ENCODE assay signal across 20 cellular contexts in genomic region chr18:77074431-77074830, GRCh38. TPM values are rescaled to one million over a fixed set of nuclear protein-coding genes. Genes with fewer than 3 reads are reported as not detected.
A peak's percentile ranks its signal among the peaks of the same experiment; 100 is the strongest.
DNase-seq lines count a peak whose midpoint lies in the region; ATAC-seq and TF ChIP-seq lines count a peak whose summit lies in the region.
"Had no signal": no experiment of that assay in that cellular context is flagged by ENCODE, and none has a peak within 500 bp of the region (broad histone marks: within the 10 kb centered on the region; RNA-seq: fewer than 3 reads in every experiment).

No MANE protein-coding gene starts in this region.

- peak overlapping the region in 1 of 2 donors; percentile 66 for H3K4me3 Mint-ChIP-seq in activated T-cell treated with anti-CD3 and anti-CD28 coated beads, Interleukin-2, amount 50 U/mL, for 72 hours
- H3K4me3 Mint-ChIP-seq in T-cell (peak overlapping the region in 2 of 3 donors; percentile 18 to 54), endothelial cell (ENCODE audit: unreplicated experiment) (no peak overlapping the region)
- H3K4me3 Mint-ChIP-seq: HFFc6 had no signal

- H3K4me1 ChIP-seq in skeletal muscle tissue (ENCODE audit: control insufficient read depth in 3 of 3, insufficient read depth in 3 of 3, low read length in 3 of 3), result peaks cover 50 to 60% (median 55%) of the 10 kb centered on the region in 3 donors
- no peaks in the 10 kb centered on the region for H3K4me1 ChIP-seq in mucosa of descending colon (ENCODE audit: low read depth)

- H3K36me3 Mint-ChIP-seq in activated T-cell treated with anti-CD3 and anti-CD28 coated beads, Interleukin-2, amount 50 U/mL, for 72 hours (ENCODE audit: insufficient read depth in 2 of 2), result peaks cover 6 to 7% of the 10 kb centered on the region in 2 donors
- peaks cover 46% of the 10 kb centered on the region for H3K36me3 Mint-ChIP-seq in T-cell
- H3K36me3 Mint-ChIP-seq in endothelial cell (ENCODE audit: low read depth, unreplicated experiment), result peaks cover 5% of the 10 kb centered on the region

- no peaks in the 10 kb centered on the region for H3K9me3 ChIP-seq in skeletal muscle tissue (ENCODE audit: control insufficient read depth in 3 of 3, low read length in 3 of 3)
- no peaks in the 10 kb centered on the region for H3K9me3 ChIP-seq in mucosa of descending colon
- H3K9me3 ChIP-seq: heart right ventricle had no signal

- intact Hi-C loops in mucosa of descending colon (cut with DNase I, micrococcal nuclease), result no loop called here

- peaks cover 0 to 5% (median 0%) of the 10 kb centered on the region in 3 donors for H3K36me3 ChIP-seq in skeletal muscle tissue (ENCODE audit: control insufficient read depth in 3 of 3, insufficient read depth in 3 of 3, low read length in 3 of 3)
- H3K36me3 ChIP-seq in mucosa of descending colon (ENCODE audit: low read depth), result no peaks in the 10 kb centered on the region
- H3K36me3 ChIP-seq: WERI-Rb-1 had no signal

- no peaks in the 10 kb centered on the region for H3K9me3 Mint-ChIP-seq in activated T-cell treated with anti-CD3 and anti-CD28 coated beads, Interleukin-2, amount 50 U/mL, for 72 hours
- H3K9me3 Mint-ChIP-seq in T-cell, result no peaks in the 10 kb centered on the region
- no peaks in the 10 kb centered on the region for H3K9me3 Mint-ChIP-seq in endothelial cell (ENCODE audit: unreplicated experiment)
- H3K9me3 Mint-ChIP-seq: HFFc6 had no signal

- no peaks in the 10 kb centered on the region for H3K27me3 Mint-ChIP-seq in activated T-cell treated with anti-CD3 and anti-CD28 coated beads, Interleukin-2, amount 50 U/mL, for 72 hours (ENCODE audit: low read depth)
- no peaks in the 10 kb centered on the region for H3K27me3 Mint-ChIP-seq in T-cell
- peaks cover 3% of the 10 kb centered on the region for H3K27me3 Mint-ChIP-seq in endothelial cell (ENCODE audit: unreplicated experiment)

- no peaks in the 10 kb centered on the region for H3K27me3 ChIP-seq in skeletal muscle tissue (ENCODE audit: control insufficient read depth in 3 of 3, insufficient read depth in 3 of 3, low read length in 3 of 3)
- H3K27me3 ChIP-seq: heart right ventricle had no signal

- no peak for DNase-seq in activated T-cell treated with anti-CD3 and anti-CD28 coated beads, Interleukin-2, amount 50 U/mL, for 72 hours
- no peak for DNase-seq in activated T-cell treated with anti-CD3 and anti-CD28 coated beads, Interleukin-2, amount 50 U/mL, for 48 hours
- DNase-seq in T-cell (no peak), endothelial cell (ENCODE audit: low spot score) (no peak), mucosa of descending colon (no peak), NCI-H2107 treated with DMSO at 0.1 percent for 48 hours (lab: John Stamatoyannopoulos, UW; ENCODE audit: unreplicated experiment) (no peak)
- DNase-seq: amniotic stem cell; central memory CD4-positive, alpha-beta T cell; COR-L47; effector CD8-positive, alpha-beta T cell; heart right ventricle; HFFc6; NCI-H1436; NCI-H2227 treated with DMSO at 0.1 percent for 48 hours; NK-92 treated with Interleukin-12 subunit alpha and Interleukin-12 subunit beta, amount 100 ng/mL, for 24 hours; right cardiac atrium; SW 1271; WERI-Rb-1 had no signal

- TF ChIP-seq CTCF in endothelial cell (IDR thresholded peaks at IDR 0.05; ENCODE audit: unreplicated experiment) (no peak), mucosa of descending colon (IDR thresholded peaks at IDR 0.05) (no peak)

- POLR2A ChIA-PET in T-cell (lab: Charles Lee), result interaction anchor here in 1 of 2 donors (1.2 kb wide), 1 partner anchor 11 kb away, joined by 3 read pairs; no protein-coding TSS in a partner anchor

- peaks cover 73% of the 10 kb centered on the region for H3K4me1 Mint-ChIP-seq in activated T-cell treated with anti-CD3 and anti-CD28 coated beads, Interleukin-2, amount 50 U/mL, for 72 hours (ENCODE audit: low read depth)
- peaks cover 72 to 92% (median 89%) of the 10 kb centered on the region in 3 donors for H3K4me1 Mint-ChIP-seq in T-cell
- peaks cover 8% of the 10 kb centered on the region for H3K4me1 Mint-ChIP-seq in endothelial cell (ENCODE audit: unreplicated experiment)

- no peak for ATAC-seq in activated T-cell treated with anti-CD3 and anti-CD28 coated beads, Interleukin-2, amount 50 U/mL, for 72 hours (replicated peaks in 1 of 2)
- no peak for ATAC-seq in T-cell (replicated peaks in 1 of 4)
- no peak for ATAC-seq in GM18909 (IDR thresholded peaks at IDR 0.05; ENCODE audit: poor library complexity, unreplicated experiment)
- ATAC-seq in mucosa of descending colon, result no peak
- ATAC-seq: heart right ventricle, right cardiac atrium had no signal

- no peak overlapping the region for H3K4me3 ChIP-seq in skeletal muscle tissue (ENCODE audit: low read length in 3 of 3)
- no peak overlapping the region for H3K4me3 ChIP-seq in mucosa of descending colon
- H3K4me3 ChIP-seq: heart right ventricle had no signal

- peak overlapping the region in 1 of 3 donors; percentile 17 for H3K9ac ChIP-seq in skeletal muscle tissue (ENCODE audit: low read depth in 1 of 3, low read length in 3 of 3)

- H3K27ac ChIP-seq in skeletal muscle tissue (ENCODE audit: low read depth, low read length), result peak overlapping the region; percentile 40
- H3K27ac ChIP-seq: WERI-Rb-1 had no signal

- CTCF ChIA-PET in T-cell (lab: Charles Lee), result interaction anchor here in 1 of 2 donors (1.2 to 2.0 kb wide), 2 partner anchors 9 to 49 kb away, joined by 3 to 4 read pairs; no protein-coding TSS in a partner anchor

- peak overlapping the region; percentile 61 for H3K27ac Mint-ChIP-seq in activated T-cell treated with anti-CD3 and anti-CD28 coated beads, Interleukin-2, amount 50 U/mL, for 72 hours
- H3K27ac Mint-ChIP-seq in T-cell, result peak overlapping the region; percentile 71 to 84
- H3K27ac Mint-ChIP-seq in endothelial cell (ENCODE audit: unreplicated experiment), result peak overlapping the region; percentile 77
- H3K27ac Mint-ChIP-seq: HFFc6 had no signal

RNA-seq across cellular contexts. Expression of gene MBP, which starts 58.2 kb away (rescaled TPM):
- total RNA-seq in activated T-cell treated with anti-CD3 and anti-CD28 coated beads, Interleukin-2, amount 50 U/mL, for 72 hours, result 100 to 1,000 TPM; 101 to 107 TPM
- total RNA-seq in T-cell (100 to 1,000 TPM; 114 to 185 (median 152) TPM), endothelial cell (ENCODE audit: unreplicated experiment) (9.7 TPM), skeletal muscle tissue (22.4 TPM), mucosa of descending colon (10 to 100 TPM; 37.9 to 48.5 (median 47.4) TPM)
